In the genomic region with DNA sequence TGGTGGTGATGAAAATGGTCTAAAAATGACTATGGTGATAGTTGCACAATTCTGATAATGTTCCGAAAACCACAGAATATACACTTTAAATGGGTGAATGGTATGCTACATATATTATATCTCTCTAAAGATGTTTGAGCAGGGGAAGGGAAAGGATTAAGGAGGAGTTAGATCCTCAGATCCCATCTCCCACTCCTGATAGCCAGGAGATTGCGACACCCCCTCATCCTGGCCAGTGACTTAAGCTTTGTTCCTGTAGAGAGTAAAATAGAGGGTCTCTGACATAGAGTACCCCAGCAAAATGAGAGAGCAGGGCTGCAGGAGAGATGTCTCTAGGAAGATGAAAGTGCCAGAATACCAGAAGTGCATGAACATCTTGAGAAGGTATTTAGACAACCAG, we compare ENCODE assay signal across 8 cellular contexts.
"Had no signal": no experiment of that assay in that cellular context is flagged by ENCODE, and none has a peak within 500 bp of the region (broad histone marks: within the 10 kb centered on the region; RNA-seq: fewer than 3 reads in every experiment).

No MANE protein-coding gene starts in this region.

- H3K27ac ChIP-seq: HL-60 had no signal

- H3K4me1 Mint-ChIP-seq: GM23338 had no signal

- H3K9me3 Mint-ChIP-seq: GM23338, H9 had no signal

- FAIRE-seq: H1, H54, HepG2 had no signal

- H3K27ac Mint-ChIP-seq: GM23338, H9 had no signal

- H3K4me3 ChIP-seq: GM23338 had no signal

- H3K4me3 Mint-ChIP-seq: GM23338, H9 had no signal

- H2AFZ ChIP-seq: GM23338 had no signal

- DNase-seq: H9, HCEC 1CT, KG1 had no signal

- H3K4me2 ChIP-seq: GM23338 had no signal

- ATAC-seq: GM23338, HepG2 had no signal
